15 cellular contexts compared by ENCODE assay signal in genomic region chr3:115581347-115582135, GRCh38. TPM values are rescaled to one million over a fixed set of nuclear protein-coding genes. Genes with fewer than 3 reads are reported as not detected.
DNase-seq lines count a peak whose midpoint lies in the region; ATAC-seq and TF ChIP-seq lines count a peak whose summit lies in the region.
"Had no signal": no experiment of that assay in that cellular context is flagged by ENCODE, and none has a peak within 500 bp of the region (broad histone marks: within the 10 kb centered on the region; RNA-seq: fewer than 3 reads in every experiment).

No MANE protein-coding gene starts in this region.

- ATAC-seq in activated CD4-positive, alpha-beta T cell treated with anti-CD3 and anti-CD28 coated beads for 36 hours, result peak; percentile 58
- ATAC-seq in HG03280 (IDR thresholded peaks at IDR 0.05; ENCODE audit: unreplicated experiment) (no peak), GM18498 (IDR thresholded peaks at IDR 0.05; ENCODE audit: unreplicated experiment) (no peak)
- ATAC-seq: activated CD8-positive, alpha-beta memory T cell treated with anti-CD3 and anti-CD28 coated beads, Interleukin-2, amount 10 ng/mL, durations not matched to agents 7 days and 5 days; GM12878; Panc1 had no signal

- no peak overlapping the region for H3K4me3 ChIP-seq in brain microvascular endothelial cell (ENCODE audit: low read depth, low read length)
- H3K4me3 ChIP-seq: ascending aorta, GM12878, upper lobe of left lung had no signal

- no peak for TF ChIP-seq CTCF in brain microvascular endothelial cell (IDR thresholded peaks at IDR 0.05; ENCODE audit: low read depth, low read length, missing control alignments)

- peaks cover 5% of the 10 kb centered on the region for H3K27me3 Mint-ChIP-seq in activated CD4-positive, alpha-beta T cell treated with anti-CD3 and anti-CD28 coated beads for 36 hours
- no peaks in the 10 kb centered on the region for H3K27me3 Mint-ChIP-seq in activated CD4-positive, alpha-beta T cell treated with anti-CD3 and anti-CD28 coated beads, Interleukin-2, amount 10 ng/mL, durations not matched to agents 24 days and 14 days

- POLR2A ChIA-PET in activated CD4-positive, alpha-beta T cell treated with anti-CD3 and anti-CD28 coated beads for 36 hours (lab: Charles Lee), result no interaction called here

- in situ Hi-C loops in brain microvascular endothelial cell (cut with HindIII; ENCODE audit: low pct_ligation_motif_present, low sequenced_read_pairs), result no loop called here

- H3K9me3 Mint-ChIP-seq in activated CD4-positive, alpha-beta T cell treated with anti-CD3 and anti-CD28 coated beads for 36 hours (ENCODE audit: low read depth), result no peaks in the 10 kb centered on the region
- H3K9me3 Mint-ChIP-seq in activated CD4-positive, alpha-beta T cell treated with anti-CD3 and anti-CD28 coated beads, Interleukin-2, amount 10 ng/mL, durations not matched to agents 24 days and 14 days, result no peaks in the 10 kb centered on the region

- H3K4me3 Mint-ChIP-seq in activated CD4-positive, alpha-beta T cell treated with anti-CD3 and anti-CD28 coated beads for 36 hours, result no peak overlapping the region
- no peak overlapping the region for H3K4me3 Mint-ChIP-seq in activated CD4-positive, alpha-beta T cell treated with anti-CD3 and anti-CD28 coated beads, Interleukin-2, amount 10 ng/mL, durations not matched to agents 24 days and 14 days
- H3K4me3 Mint-ChIP-seq: activated CD8-positive, alpha-beta memory T cell treated with anti-CD3 and anti-CD28 coated beads, Interleukin-2, amount 10 ng/mL, durations not matched to agents 7 days and 5 days had no signal

- H3K4me1 Mint-ChIP-seq in activated CD4-positive, alpha-beta T cell treated with anti-CD3 and anti-CD28 coated beads for 36 hours, result no peaks in the 10 kb centered on the region
- H3K4me1 Mint-ChIP-seq in activated CD4-positive, alpha-beta T cell treated with anti-CD3 and anti-CD28 coated beads, Interleukin-2, amount 10 ng/mL, durations not matched to agents 24 days and 14 days, result no peaks in the 10 kb centered on the region
- H3K4me1 Mint-ChIP-seq: activated CD8-positive, alpha-beta memory T cell treated with anti-CD3 and anti-CD28 coated beads, Interleukin-2, amount 10 ng/mL, durations not matched to agents 7 days and 5 days had no signal

- DNase-seq in activated CD4-positive, alpha-beta T cell treated with anti-CD3 and anti-CD28 coated beads for 36 hours, result peak; percentile 33
- no peak for DNase-seq in activated CD4-positive, alpha-beta T cell treated with anti-CD3 and anti-CD28 coated beads, Interleukin-2, amount 10 ng/mL, durations not matched to agents 24 days and 14 days
- DNase-seq in M059J (ENCODE audit: low read depth) (peak; percentile 82), brain microvascular endothelial cell (peak; percentile 4), myocyte (ENCODE audit: low read depth) (peak; percentile 7), NCI-H2081 (lab: John Stamatoyannopoulos, UW) (no peak)
- DNase-seq: activated CD8-positive, alpha-beta memory T cell treated with anti-CD3 and anti-CD28 coated beads, Interleukin-2, amount 10 ng/mL, durations not matched to agents 7 days and 5 days; upper lobe of left lung had no signal

- no peaks in the 10 kb centered on the region for H3K27me3 ChIP-seq in brain microvascular endothelial cell (replicated peaks)
- H3K27me3 ChIP-seq: ascending aorta, upper lobe of left lung had no signal

- intact Hi-C loops in activated CD4-positive, alpha-beta T cell treated with anti-CD3 and anti-CD28 coated beads for 36 hours (cut with DNase I, micrococcal nuclease), result no loop called here
- intact Hi-C loops in activated CD4-positive, alpha-beta T cell treated with anti-CD3 and anti-CD28 coated beads, Interleukin-2, amount 10 ng/mL, durations not matched to agents 24 days and 14 days (cut with micrococcal nuclease), result no loop called here

- no peaks in the 10 kb centered on the region for H3K36me3 ChIP-seq in brain microvascular endothelial cell (replicated peaks)
- H3K36me3 ChIP-seq: ascending aorta, upper lobe of left lung had no signal

- no peak overlapping the region for H3K27ac ChIP-seq in brain microvascular endothelial cell
- H3K27ac ChIP-seq: ascending aorta, KMS-11, upper lobe of left lung had no signal

- CTCF ChIA-PET in activated CD4-positive, alpha-beta T cell treated with anti-CD3 and anti-CD28 coated beads for 36 hours (lab: Charles Lee), result no interaction called here

- no peaks in the 10 kb centered on the region for H3K36me3 Mint-ChIP-seq in activated CD4-positive, alpha-beta T cell treated with anti-CD3 and anti-CD28 coated beads for 36 hours (ENCODE audit: low read depth)
- no peaks in the 10 kb centered on the region for H3K36me3 Mint-ChIP-seq in activated CD4-positive, alpha-beta T cell treated with anti-CD3 and anti-CD28 coated beads, Interleukin-2, amount 10 ng/mL, durations not matched to agents 24 days and 14 days (ENCODE audit: low read depth)
- H3K36me3 Mint-ChIP-seq: activated CD8-positive, alpha-beta memory T cell treated with anti-CD3 and anti-CD28 coated beads, Interleukin-2, amount 10 ng/mL, durations not matched to agents 7 days and 5 days had no signal

- no peak overlapping the region for H3K27ac Mint-ChIP-seq in activated CD4-positive, alpha-beta T cell treated with anti-CD3 and anti-CD28 coated beads for 36 hours
- no peak overlapping the region for H3K27ac Mint-ChIP-seq in activated CD4-positive, alpha-beta T cell treated with anti-CD3 and anti-CD28 coated beads, Interleukin-2, amount 10 ng/mL, durations not matched to agents 24 days and 14 days
- H3K27ac Mint-ChIP-seq: activated CD8-positive, alpha-beta memory T cell treated with anti-CD3 and anti-CD28 coated beads, Interleukin-2, amount 10 ng/mL, durations not matched to agents 7 days and 5 days had no signal

RNA-seq across cellular contexts. Expression of gene GAP43, which starts 41.8 kb away (rescaled TPM):
- total RNA-seq in activated CD4-positive, alpha-beta T cell treated with anti-CD3 and anti-CD28 coated beads for 36 hours, result not detected
- total RNA-seq in activated CD4-positive, alpha-beta T cell treated with anti-CD3 and anti-CD28 coated beads, Interleukin-2, amount 10 ng/mL, durations not matched to agents 24 days and 14 days, result not detected in 2 replicates
- total RNA-seq in M059J (2014; rRNA removed; shearing (Covaris generic)), result 0.71 TPM in 1 of 2 replicates, not detected in the other
- 0.16 TPM in 2 replicates for total RNA-seq in myocyte
- 0.10 TPM for polyA plus RNA-seq in myocyte (2012)
- total RNA-seq: activated CD8-positive, alpha-beta memory T cell treated with anti-CD3 and anti-CD28 coated beads, Interleukin-2, amount 10 ng/mL, durations not matched to agents 7 days and 5 days; GM12878; T-helper 2 cell treated with Interferon-gamma antibody and Interleukin-4, amounts not matched to agents 100 ng/mL and 5 ng/mL, for 36 hours had no signal

Comparison
In these comparisons a context has a peak if more than half of its experiments do, and no peak if none do; other contexts are left out.
1. DNase-seq: peak in activated CD4-positive, alpha-beta T cell treated with anti-CD3 and anti-CD28 coated beads for 36 hours (single experiment), M059J (single experiment), brain microvascular endothelial cell (single experiment) and myocyte (single experiment); none in activated CD4-positive, alpha-beta T cell treated with anti-CD3 and anti-CD28 coated beads, Interleukin-2, amount 10 ng/mL, durations not matched to agents 24 days and 14 days (single experiment) and NCI-H2081 (0 of 2).